16 cellular contexts compared by ENCODE assay signal in genomic region chr9:16598316-16598715, GRCh38.
A peak's percentile ranks its signal among the peaks of the same experiment; 100 is the strongest.
DNase-seq lines count a peak whose midpoint lies in the region; ATAC-seq and TF ChIP-seq lines count a peak whose summit lies in the region.
"Had no signal": no experiment of that assay in that cellular context is flagged by ENCODE, and none has a peak within 500 bp of the region (broad histone marks: within the 10 kb centered on the region; RNA-seq: fewer than 3 reads in every experiment).

No MANE protein-coding gene starts in this region.

- TF ChIP-seq EP300 in transverse colon (IDR thresholded peaks at IDR 0.05; ENCODE audit: low read depth), result no peak

- no peak overlapping the region for H4K5ac ChIP-seq in IMR-90 (ENCODE audit: low read depth, low read length)

- H3K36me3 ChIP-seq in IMR-90 (ENCODE audit: control insufficient read depth, insufficient read depth, low read length) (no peaks in the 10 kb centered on the region), osteoblast (ENCODE audit: insufficient read depth, low read length) (peaks cover 4% of the 10 kb centered on the region), transverse colon (no peaks in the 10 kb centered on the region)
- H3K36me3 ChIP-seq: BE2C, Peyer's patch had no signal

- H2AK9ac ChIP-seq in IMR-90 (replicated peaks; ENCODE audit: low read depth, low read length, poor library complexity), result no peak overlapping the region

- no peak overlapping the region for H2BK120ac ChIP-seq in IMR-90 (ENCODE audit: low read depth, low read length)

- H3K27me3 ChIP-seq in IMR-90 (ENCODE audit: control insufficient read depth, insufficient read depth, low read length) (no peaks in the 10 kb centered on the region), osteoblast (ENCODE audit: insufficient read depth, low read length) (no peaks in the 10 kb centered on the region), transverse colon (no peaks in the 10 kb centered on the region)
- H3K27me3 ChIP-seq: BE2C, Peyer's patch had no signal

- no peak overlapping the region for H3K4me3 ChIP-seq in IMR-90 (ENCODE audit: insufficient read depth, low read depth, low read length)
- H3K4me3 ChIP-seq in fibroblast of mammary gland (ENCODE audit: control insufficient read depth, low read depth, low read length), result no peak overlapping the region
- H3K4me3 ChIP-seq in osteoblast (ENCODE audit: insufficient read depth, low read length), result no peak overlapping the region
- no peak overlapping the region for H3K4me3 ChIP-seq in transverse colon
- H3K4me3 ChIP-seq: Peyer's patch had no signal

- dilution Hi-C loops in IMR-90 (cut with HindIII; ENCODE audit: low sequenced_read_pairs, unreplicated experiment), result no loop called here

- H3K4me1 Mint-ChIP-seq in WTC11, result peaks cover 45% of the 10 kb centered on the region
- no peaks in the 10 kb centered on the region for H3K4me1 Mint-ChIP-seq in stimulated activated effector memory CD8-positive, alpha-beta T cell treated with anti-CD3 and anti-CD28 coated beads, Interleukin-12 subunit alpha, Interleukin-12 subunit beta, amount 100 ng/mL, for 72 hours
- H3K4me1 Mint-ChIP-seq: CD4-positive, alpha-beta memory T cell had no signal

- H3K79me2 ChIP-seq in osteoblast (ENCODE audit: insufficient read depth, low read length), result peaks cover 38% of the 10 kb centered on the region

- no peaks in the 10 kb centered on the region for H3K9me3 ChIP-seq in IMR-90 (ENCODE audit: control insufficient read depth, insufficient read depth, low read length)
- H3K9me3 ChIP-seq in osteoblast (ENCODE audit: low read depth, low read length), result no peaks in the 10 kb centered on the region
- H3K9me3 ChIP-seq in transverse colon, result no peaks in the 10 kb centered on the region
- H3K9me3 ChIP-seq: BE2C, Peyer's patch had no signal

- no peak overlapping the region for H2AFZ ChIP-seq in IMR-90 (replicated peaks; ENCODE audit: low read length, poor library complexity)
- no peak overlapping the region for H2AFZ ChIP-seq in osteoblast (ENCODE audit: low read length)

- CTCF ChIA-PET in IMR-90 (lab: Yijun Ruan, JAX), result interaction anchor here (0.8 kb wide), 1 partner anchor 14 kb away, joined by 3 read pairs; no protein-coding TSS in a partner anchor
- CTCF ChIA-PET in WTC11 (lab: Charles Lee), result no interaction called here

- H4K91ac ChIP-seq in IMR-90 (ENCODE audit: insufficient read depth, low read depth, low read length), result no peak overlapping the region

- DNase-seq in IMR-90, result peak; percentile 56
- no peak for DNase-seq in WTC11 (ENCODE audit: low spot score)
- peak; percentile 48 for DNase-seq in fibroblast of mammary gland (ENCODE audit: low read depth)
- peak; percentile 78 for DNase-seq in osteoblast (ENCODE audit: insufficient read length, low spot score, missing footprints)
- DNase-seq in stimulated activated effector memory CD8-positive, alpha-beta T cell treated with anti-CD3 and anti-CD28 coated beads, Interleukin-12 subunit alpha, Interleukin-12 subunit beta, amount 100 ng/mL, for 72 hours (ENCODE audit: low spot score in 2 of 2), result no peak
- no peak for DNase-seq in globus pallidus (ENCODE audit: low spot score)
- no peak for DNase-seq in transverse colon
- DNase-seq: BE2C; CD4-positive, alpha-beta memory T cell; DND-41; KBM-7; NCI-H1092 treated with DMSO at 0.1 percent for 48 hours; NCI-H1694 treated with DMSO at 0.1 percent for 48 hours; NCI-H510A; Peyer's patch; SHP77 treated with DMSO at 0.1 percent for 48 hours had no signal

- H3K27me3 Mint-ChIP-seq in WTC11 (ENCODE audit: low read depth), result no peaks in the 10 kb centered on the region
- H3K27me3 Mint-ChIP-seq: CD4-positive, alpha-beta memory T cell had no signal

- no peak overlapping the region for H2BK20ac ChIP-seq in IMR-90 (ENCODE audit: low read depth, low read length)

- H3K4me3 Mint-ChIP-seq in WTC11, result no peak overlapping the region
- H3K4me3 Mint-ChIP-seq in stimulated activated effector memory CD8-positive, alpha-beta T cell treated with anti-CD3 and anti-CD28 coated beads, Interleukin-12 subunit alpha, Interleukin-12 subunit beta, amount 100 ng/mL, for 72 hours, result no peak overlapping the region
- H3K4me3 Mint-ChIP-seq: CD4-positive, alpha-beta memory T cell had no signal

- H3K4me1 ChIP-seq in IMR-90 (ENCODE audit: control insufficient read depth, insufficient read depth, low read length) (peaks cover 3% of the 10 kb centered on the region; the same call in 1 of the 2 replicates), osteoblast (ENCODE audit: insufficient read depth, low read length) (peaks cover 18% of the 10 kb centered on the region), transverse colon (no peaks in the 10 kb centered on the region)
- H3K4me1 ChIP-seq: BE2C, Peyer's patch had no signal

- TF ChIP-seq CTCF in IMR-90 (conservative IDR thresholded peaks at IDR 0.05; ENCODE audit: low read depth, low read length) (no peak), WTC11 (IDR thresholded peaks at IDR 0.05) (no peak), fibroblast of mammary gland (conservative IDR thresholded peaks at IDR 0.05; ENCODE audit: control insufficient read depth, insufficient read depth, low read depth, low read length) (no peak), osteoblast (IDR thresholded peaks at IDR 0.05; ENCODE audit: extremely low read depth, low read depth, low read length) (no peak), transverse colon (IDR thresholded peaks at IDR 0.05) (no peak)

- H2AK5ac ChIP-seq in IMR-90 (ENCODE audit: low read depth, low read length), result no peak overlapping the region

- intact Hi-C loops in IMR-90 (cut with micrococcal nuclease), result loop anchor here (10.0 kb wide), 2 partner anchors 226 to 266 kb away; no protein-coding TSS in a partner anchor
- intact Hi-C loops in transverse colon (cut with DNase I; ENCODE audit: low total_unique reads), result no loop called here

- WGBS in IMR-90 (ENCODE audit: extremely low coverage in 2 of 2, insufficient read length in 1 of 2), 2 experiments, result 80% methylated on average over 1 of the region's 3 CpGs; no CpG with 5 or more reads in 1 of the 2 experiments
- WGBS in transverse colon (ENCODE audit: low coverage in 1 of 2), 2 donors, result 61 to 65% methylated on average over 2 to 3 of the region's 3 CpGs

- H3K14ac ChIP-seq in IMR-90 (replicated peaks; ENCODE audit: low read depth, low read length), result no peak overlapping the region

- POLR2A ChIA-PET in IMR-90 (lab: Charles Lee; ENCODE audit: unreplicated experiment) (interaction anchor here (0.6 kb wide), 1 partner anchor 572 kb away, joined by 3 read pairs; no protein-coding TSS in a partner anchor), WTC11 (lab: Charles Lee) (no interaction called here)

- in situ Hi-C loops in IMR-90 (cut with MboI; ENCODE audit: low sequenced_read_pairs), result no loop called here
- in situ Hi-C loops in transverse colon (cut with MboI; ENCODE audit: low pct_ligation_motif_present in 1 of 4, low pct_unique_long_range_greater_than_20kb in 1 of 4, low sequenced_read_pairs in 3 of 4), result no loop called here

- H3K9me1 ChIP-seq in IMR-90 (ENCODE audit: insufficient read depth, low read length), result peaks cover 4% of the 10 kb centered on the region; the same call in 1 of the 2 replicates

- BruUV-seq in IMR-90 (replicated peaks; lab: Mats Ljungman, UMichigan), result no TSS peak

- no peak for TF ChIP-seq POLR2A in IMR-90 (IDR thresholded peaks at IDR 0.05; ENCODE audit: low read depth, low read length)
- TF ChIP-seq POLR2A in transverse colon (IDR thresholded peaks at IDR 0.05), result no peak

- H3K79me1 ChIP-seq in IMR-90 (ENCODE audit: low read depth in 1 of 2, low read length in 2 of 2), result peaks cover 23 to 37% of the 10 kb centered on the region in 2 experiments; a peak in 3 of 4 replicates

- H3K18ac ChIP-seq in IMR-90 (ENCODE audit: low read depth, low read length), result no peak overlapping the region

- H3K9me3 Mint-ChIP-seq in WTC11, result no peaks in the 10 kb centered on the region
- H3K9me3 Mint-ChIP-seq in stimulated activated effector memory CD8-positive, alpha-beta T cell treated with anti-CD3 and anti-CD28 coated beads, Interleukin-12 subunit alpha, Interleukin-12 subunit beta, amount 100 ng/mL, for 72 hours, result peaks cover 3% of the 10 kb centered on the region

- no peak overlapping the region for H4K8ac ChIP-seq in IMR-90 (ENCODE audit: low read depth in 2 of 2, low read length in 2 of 2)

- H3K4ac ChIP-seq in IMR-90 (ENCODE audit: low read depth, low read length), result no peak overlapping the region

- no peak overlapping the region for H2BK5ac ChIP-seq in IMR-90 (ENCODE audit: low read depth, low read length, poor library complexity, severe bottlenecking)

- ATAC-seq in IMR-90 (ENCODE audit: low read depth), result peak; percentile 44; the same call in 1 of the 2 replicates
- ATAC-seq in WTC11, result no peak
- no peak for ATAC-seq in stimulated activated effector memory CD8-positive, alpha-beta T cell treated with anti-CD3 and anti-CD28 coated beads, Interleukin-12 subunit alpha, Interleukin-12 subunit beta, amount 100 ng/mL, for 72 hours

- no peak overlapping the region for H3K56ac ChIP-seq in IMR-90 (ENCODE audit: extremely low read depth, insufficient read depth, low read length)

- 0 out of 2 replicates have a peak overlapping the region, but pooled peaks have one; percentile 24 for H3K27ac Mint-ChIP-seq in WTC11
- H3K27ac Mint-ChIP-seq in stimulated activated effector memory CD8-positive, alpha-beta T cell treated with anti-CD3 and anti-CD28 coated beads, Interleukin-12 subunit alpha, Interleukin-12 subunit beta, amount 100 ng/mL, for 72 hours, result no peak overlapping the region
- H3K27ac Mint-ChIP-seq: CD4-positive, alpha-beta memory T cell had no signal

- no peak overlapping the region for H2BK15ac ChIP-seq in IMR-90 (ENCODE audit: low read depth, low read length)

- H3K27ac ChIP-seq in IMR-90 (ENCODE audit: insufficient read depth, low read length) (no peak overlapping the region), osteoblast (ENCODE audit: low read depth, low read length) (no peak overlapping the region), transverse colon (no peak overlapping the region)
- H3K27ac ChIP-seq: Peyer's patch had no signal

- no peak overlapping the region for H3K23ac ChIP-seq in IMR-90 (ENCODE audit: low read depth, low read length)

- no peak for TF ChIP-seq RAD21 in IMR-90 (IDR thresholded peaks at IDR 0.05; ENCODE audit: low read length)

- H3K4me2 ChIP-seq in IMR-90 (ENCODE audit: low read depth, low read length) (no peak overlapping the region), osteoblast (ENCODE audit: insufficient read depth, low read length) (peak overlapping the region; percentile 3)

- H4K20me1 ChIP-seq in IMR-90 (ENCODE audit: insufficient read depth, low read length) (no peaks in the 10 kb centered on the region), osteoblast (ENCODE audit: insufficient read depth, low read length) (no peaks in the 10 kb centered on the region)

- H3K9ac ChIP-seq in IMR-90 (ENCODE audit: low read depth, low read length), result no peak overlapping the region

- H3K36me3 Mint-ChIP-seq in WTC11, result no peaks in the 10 kb centered on the region
- H3K36me3 Mint-ChIP-seq in stimulated activated effector memory CD8-positive, alpha-beta T cell treated with anti-CD3 and anti-CD28 coated beads, Interleukin-12 subunit alpha, Interleukin-12 subunit beta, amount 100 ng/mL, for 72 hours, result no peaks in the 10 kb centered on the region
- H3K36me3 Mint-ChIP-seq: CD4-positive, alpha-beta memory T cell had no signal

TF ChIP-seq in IMR-90, 13 proteins besides CTCF, POLR2A, EP300 and RAD21 (continues in another document):
- no peak for TF ChIP-seq BHLHE40 (IDR thresholded peaks at IDR 0.05; ENCODE audit: low read depth, low read length)

TF ChIP-seq in WTC11, 78 proteins besides CTCF, POLR2A, EP300 and RAD21 (continues in another document):
- no peak for TF ChIP-seq IRF2 (CRISPR knock-in tag; IDR thresholded peaks at IDR 0.05; ENCODE audit: borderline replicate concordance, low read depth)

Comparison
In these comparisons a context has a peak if more than half of its experiments do, and no peak if none do; other contexts are left out.
1. DNase-seq: peak in IMR-90 (single experiment), fibroblast of mammary gland (single experiment) and osteoblast (single experiment); none in WTC11 (single experiment), stimulated activated effector memory CD8-positive, alpha-beta T cell treated with anti-CD3 and anti-CD28 coated beads, Interleukin-12 subunit alpha, Interleukin-12 subunit beta, amount 100 ng/mL, for 72 hours (0 of 2), globus pallidus (single experiment) and transverse colon (single experiment).